In the genomic region with DNA sequence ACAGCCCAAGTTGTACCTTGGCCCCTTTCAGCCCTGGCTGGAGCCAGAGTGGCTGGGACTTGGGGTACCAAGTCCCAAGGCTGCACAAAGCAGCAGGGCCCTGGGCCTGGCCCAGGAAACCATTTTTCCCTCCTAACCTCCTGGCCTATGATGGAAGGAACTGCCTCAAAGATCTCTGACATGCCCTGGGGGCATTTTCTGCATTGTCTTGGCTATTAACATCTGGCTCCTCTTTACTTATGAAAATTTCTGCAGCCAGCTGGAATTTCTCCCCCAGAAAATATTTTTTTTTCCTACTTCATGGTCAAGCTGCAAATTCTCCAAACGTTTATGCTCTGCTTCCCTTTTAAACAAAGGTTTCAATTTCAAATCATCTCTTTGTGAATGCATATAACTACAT, we compare ENCODE assay signal across 28 cellular contexts.
"Had no signal": no experiment of that assay in that cellular context is flagged by ENCODE, and none has a peak within 500 bp of the region (broad histone marks: within the 10 kb centered on the region; RNA-seq: fewer than 3 reads in every experiment).

No MANE protein-coding gene starts in this region.

- H3K27me3 ChIP-seq: brain microvascular endothelial cell, cardiac muscle cell, Peyer's patch had no signal

- H3K4me3 ChIP-seq: cardiac muscle cell, Peyer's patch had no signal

- H3K36me3 ChIP-seq: brain microvascular endothelial cell, cardiac muscle cell, Peyer's patch had no signal

- H3K9me3 ChIP-seq: Peyer's patch had no signal

- H3K4me1 ChIP-seq: Peyer's patch had no signal

- ATAC-seq: activated naive CD4-positive, alpha-beta T cell treated with anti-CD3 and anti-CD28 coated beads, Interleukin-2, amount 50 U/mL, for 72 hours; activated naive CD8-positive, alpha-beta T cell treated with anti-CD3 and anti-CD28 coated beads, Interleukin-2, amount 50 U/mL, for 24 hours; activated T-cell treated with anti-CD3 and anti-CD28 coated beads, Interleukin-2, amount 50 U/mL, for 4 hours; T-cell had no signal

- DNase-seq: activated B cell treated with CpG ODN at 0.5 μM for 24 hours; activated CD4-positive, alpha-beta T cell treated with anti-CD3 and anti-CD28 coated beads for 1 hour; activated CD4-positive, alpha-beta T cell treated with anti-CD3 and anti-CD28 coated beads, Interleukin-2, amount 10 ng/mL, durations not matched to agents 24 days and 14 days; activated CD4-positive, alpha-beta T cell treated with anti-CD3 and anti-CD28 coated beads, Interleukin-2, amount 50 U/mL, for 48 hours; activated CD8-positive, alpha-beta memory T cell treated with anti-CD3 and anti-CD28 coated beads for 24 hours; activated effector memory CD4-positive, alpha-beta T cell treated with anti-CD3 and anti-CD28 coated beads, Interleukin-2, amount 50 U/mL, for 16 hours; activated naive CD4-positive, alpha-beta T cell treated with Interleukin-2 at 50 U/mL for 16 hours; activated naive CD8-positive, alpha-beta T cell treated with anti-CD3 and anti-CD28 coated beads, Interleukin-2, amount 50 U/mL, for 24 hours; activated T-cell treated with anti-CD3 and anti-CD28 coated beads, Interleukin-2, amount 50 U/mL, for 4 hours; amygdala; brain microvascular endothelial cell; Kasumi-1; KBM-7; NCI-H1048; NCI-H146; NCI-H187 treated with DMSO at 0.1 percent for 48 hours; NCI-H2081 treated with DMSO at 0.1 percent for 48 hours; NCI-H446 treated with DMSO at 0.1 percent for 48 hours; NCI-H524 treated with DMSO at 0.1 percent for 48 hours; NCI-H82; NK-92 treated with Interleukin-12 subunit alpha and Interleukin-12 subunit beta, amount 100 ng/mL, for 24 hours; Peyer's patch; SHP77; T-cell; T-helper 2 cell; T1000 had no signal
